In genomic region chr1:105795741-105796140, GRCh38 we compare ENCODE assay signal across 24 cellular contexts.
"Had no signal": no experiment of that assay in that cellular context is flagged by ENCODE, and none has a peak within 500 bp of the region (broad histone marks: within the 10 kb centered on the region; RNA-seq: fewer than 3 reads in every experiment).

No MANE protein-coding gene starts in this region.

- H3K4me3 ChIP-seq: neural progenitor cell, pancreas, psoas muscle, right lobe of liver, sigmoid colon, stomach, suprapubic skin, tibial artery, transverse colon, vagina had no signal

- DNase-seq: naive thymus-derived CD4-positive, alpha-beta T cell; natural killer cell; nucleus accumbens; psoas muscle; right lobe of liver; sigmoid colon; small intestine; stimulated activated CD4-positive, alpha-beta T cell treated with anti-CD3 and anti-CD28 coated beads, Interleukin-15, amount 100 ng/mL, for 24 hours; stimulated activated CD4-positive, alpha-beta T cell treated with anti-CD3 and anti-CD28 coated beads, Interleukin-2, amount 100 ng/mL, for 24 hours; stimulated activated CD4-positive, alpha-beta T cell treated with anti-CD3 and anti-CD28 coated beads, Interleukin-2, amount 100 ng/mL, for 48 hours; stimulated activated CD4-positive, alpha-beta T cell treated with anti-CD3 and anti-CD28 coated beads, Interleukin-4, amount 100 ng/mL, for 24 hours; stimulated activated naive B cell treated with anti-CD40 and anti-IgM and Interleukin-4, amounts not matched to agents 10 μg/mL and 1 μg/mL and 100 μg/mL, for 72 hours; stimulated activated naive CD4-positive, alpha-beta T cell treated with Interleukin-2 at 50 U/mL for 16 hours; stomach; tibial artery; transverse colon had no signal

- ATAC-seq: naive thymus-derived CD4-positive, alpha-beta T cell; natural killer cell; pancreas; psoas muscle; right cardiac atrium; stimulated activated effector memory CD8-positive, alpha-beta T cell treated with anti-CD3 and anti-CD28 coated beads, Interleukin-12 subunit alpha, Interleukin-12 subunit beta, amount 100 ng/mL, for 72 hours; stimulated activated naive B cell treated with anti-CD40 and anti-IgM and Interleukin-4, amounts not matched to agents 10 μg/mL and 1 μg/mL and 100 μg/mL, for 72 hours had no signal

- H3K27me3 ChIP-seq: neural progenitor cell, neutrophil, pancreas, right lobe of liver, sigmoid colon, stomach, suprapubic skin, testis, tibial artery, transverse colon, vagina had no signal

- H3K27ac ChIP-seq: neural progenitor cell, neutrophil, pancreas, psoas muscle, right lobe of liver, sigmoid colon, stomach, suprapubic skin, testis, tibial artery, transverse colon, vagina had no signal

- H3K4me2 ChIP-seq: neural progenitor cell had no signal

- H3K9ac ChIP-seq: neural progenitor cell had no signal

- H2AFZ ChIP-seq: neural progenitor cell had no signal

- H3K36me3 ChIP-seq: neural progenitor cell, neutrophil, pancreas, right lobe of liver, sigmoid colon, stomach, suprapubic skin, tibial artery, transverse colon, vagina had no signal

- H3K9me3 ChIP-seq: neutrophil, pancreas, psoas muscle, right lobe of liver, sigmoid colon, suprapubic skin, testis, tibial artery, transverse colon, vagina had no signal

- H3K4me1 ChIP-seq: neural progenitor cell, pancreas, psoas muscle, right lobe of liver, sigmoid colon, stomach, suprapubic skin, testis, tibial artery, transverse colon, vagina had no signal
